Comparison of ENCODE assay signal across 16 cellular contexts in genomic region chr19:33953592-33953991, GRCh38.
"Had no signal": no experiment of that assay in that cellular context is flagged by ENCODE, and none has a peak within 500 bp of the region (broad histone marks: within the 10 kb centered on the region; RNA-seq: fewer than 3 reads in every experiment).

No MANE protein-coding gene starts in this region.

- H3K4me1 Mint-ChIP-seq: naive thymus-derived CD8-positive, alpha-beta T cell; stimulated activated memory B cell treated with anti-CD40 and anti-IgM and Interleukin-4, amounts not matched to agents 10 μg/mL and 1 μg/mL and 100 μg/mL, for 72 hours had no signal

- H3K36me3 ChIP-seq: gastroesophageal sphincter, lower lobe of right lung, neutrophil, right lobe of liver, SJCRH30, tibial nerve had no signal

- H3K36me3 Mint-ChIP-seq: naive thymus-derived CD8-positive, alpha-beta T cell; stimulated activated memory B cell treated with anti-CD40 and anti-IgM and Interleukin-4, amounts not matched to agents 10 μg/mL and 1 μg/mL and 100 μg/mL, for 72 hours had no signal

- H3K9me3 Mint-ChIP-seq: activated T-helper 2 cell treated with anti-CD3 and anti-CD28 coated beads, Interferon-gamma antibody, Interleukin-2, Interleukin-4, amounts not matched to agents 10 μg/mL and 5 μg/mL and 100 μg/mL, durations not matched to agents 14 hours and 24 hours and 36 hours; naive thymus-derived CD8-positive, alpha-beta T cell had no signal

- ATAC-seq: gastroesophageal sphincter; lower lobe of right lung; naive thymus-derived CD8-positive, alpha-beta T cell; stimulated activated memory B cell treated with anti-CD40 and anti-IgM and Interleukin-4, amounts not matched to agents 10 μg/mL and 1 μg/mL and 100 μg/mL, for 72 hours had no signal

- H3K27me3 ChIP-seq: right lobe of liver, tibial nerve had no signal

- H3K27ac Mint-ChIP-seq: activated T-helper 2 cell treated with anti-CD3 and anti-CD28 coated beads, Interferon-gamma antibody, Interleukin-2, Interleukin-4, amounts not matched to agents 10 μg/mL and 5 μg/mL and 100 μg/mL, durations not matched to agents 14 hours and 24 hours and 36 hours; naive thymus-derived CD8-positive, alpha-beta T cell; progenitor cell of endocrine pancreas; stimulated activated memory B cell treated with anti-CD40 and anti-IgM and Interleukin-4, amounts not matched to agents 10 μg/mL and 1 μg/mL and 100 μg/mL, for 72 hours had no signal

- H3K4me3 ChIP-seq: dorsolateral prefrontal cortex, gastroesophageal sphincter, lower lobe of right lung, right lobe of liver, SJCRH30, tibial nerve had no signal

- H3K9me3 ChIP-seq: gastroesophageal sphincter, lower lobe of right lung, neutrophil, right lobe of liver, SJCRH30, tibial nerve had no signal

- H3K4me1 ChIP-seq: gastroesophageal sphincter, lower lobe of right lung, right lobe of liver, SJCRH30, tibial nerve had no signal

- H3K27ac ChIP-seq: dorsolateral prefrontal cortex, gastroesophageal sphincter, lower lobe of right lung, neutrophil, right lobe of liver, SJCRH30, tibial nerve, VCaP had no signal

- DNase-seq: activated CD4-positive, alpha-beta T cell treated with anti-CD3 and anti-CD28 coated beads for 48 hours; activated naive CD4-positive, alpha-beta T cell treated with anti-CD3 and anti-CD28 coated beads, Interleukin-2, amount 50 U/mL, for 16 hours; activated T-cell treated with anti-CD3 and anti-CD28 coated beads for 4 hours; dorsolateral prefrontal cortex; lower lobe of right lung; naive thymus-derived CD8-positive, alpha-beta T cell; right lobe of liver; T1000 had no signal

- H3K4me3 Mint-ChIP-seq: naive thymus-derived CD8-positive, alpha-beta T cell; stimulated activated memory B cell treated with anti-CD40 and anti-IgM and Interleukin-4, amounts not matched to agents 10 μg/mL and 1 μg/mL and 100 μg/mL, for 72 hours had no signal
